8 cellular contexts compared by ENCODE assay signal in genomic region chr7:23808421-23808820, GRCh38.
"Had no signal": no experiment of that assay in that cellular context is flagged by ENCODE, and none has a peak within 500 bp of the region (broad histone marks: within the 10 kb centered on the region; RNA-seq: fewer than 3 reads in every experiment).

No MANE protein-coding gene starts in this region.

- H3K27ac ChIP-seq: GM23248, HL-60 had no signal

- ATAC-seq: HepG2 had no signal

- H3K9ac ChIP-seq: GM23248 had no signal

- DNase-seq: GM23248, GOT3, H9, HCEC 1CT, HFFc6 had no signal

- H3K4me3 ChIP-seq: GM23248 had no signal

- H2AFZ ChIP-seq: GM23248 had no signal

- FAIRE-seq: H54, HepG2 had no signal
